In genomic region chr9:135501261-135502167, GRCh38 we compare ENCODE assay signal across 8 cellular contexts. TPM values are rescaled to one million over a fixed set of nuclear protein-coding genes. Genes with fewer than 3 reads are reported as not detected.
DNase-seq lines count a peak whose midpoint lies in the region; ATAC-seq and TF ChIP-seq lines count a peak whose summit lies in the region.

No MANE protein-coding gene starts in this region.

- H3K27ac ChIP-seq in mammary epithelial cell (ENCODE audit: insufficient read depth, low read depth, low read length) (peak overlapping the region; percentile 75), liver (ENCODE audit: low read depth in 1 of 2, low read length in 2 of 2) (peak overlapping the region in 1 of 2 donors; percentile 43), tibial nerve (peak overlapping the region in 3 of 4 donors; percentile 78 to 83 (median 80))

- H3K9me3 ChIP-seq in mammary epithelial cell (replicated peaks; ENCODE audit: insufficient read depth, low read length) (no peaks in the 10 kb centered on the region), liver (ENCODE audit: control insufficient read depth in 4 of 4, low read length in 3 of 4) (no peaks in the 10 kb centered on the region), tibial nerve (no peaks in the 10 kb centered on the region)

- peaks cover 21% of the 10 kb centered on the region for H3K4me1 ChIP-seq in mammary epithelial cell (ENCODE audit: insufficient read depth, low read length)
- H3K4me1 ChIP-seq in liver (ENCODE audit: control insufficient read depth in 4 of 4, insufficient read depth in 4 of 4, low read length in 3 of 4): peaks cover 6 to 35% (median 23%) of the 10 kb centered on the region in 4 donors
- H3K4me1 ChIP-seq in tibial nerve: peaks cover 0 to 34% (median 19%) of the 10 kb centered on the region in 4 donors

- 45% methylated on average over 8 of the region's 38 CpGs for WGBS in mammary epithelial cell (ENCODE audit: low coverage, missing lambda C conversion rate)
- WGBS in liver: 52% methylated on average over 38 of the region's 38 CpGs
- WGBS in tibial nerve, 2 donors: 36 to 44% methylated on average over 30 to 32 of the region's 38 CpGs

- H3K27me3 ChIP-seq in mammary epithelial cell (ENCODE audit: insufficient read depth, low read length) (no peaks in the 10 kb centered on the region), liver (ENCODE audit: control insufficient read depth in 4 of 4, insufficient read depth in 4 of 4, low read length in 3 of 4) (no peaks in the 10 kb centered on the region), tibial nerve (no peaks in the 10 kb centered on the region)

- peak overlapping the region; percentile 78 for H3K4me3 ChIP-seq in Jurkat, Clone E6-1 (ENCODE audit: low read length)
- H3K4me3 ChIP-seq in mammary epithelial cell (replicated peaks in 1 of 3; ENCODE audit: insufficient read depth in 1 of 3, low read depth in 2 of 3, low read length in 3 of 3) (peak overlapping the region; percentile 92 to 95 (median 93)), liver (ENCODE audit: low read depth in 1 of 3, low read length in 3 of 3) (peak overlapping the region; percentile 72 to 84 (median 80)), tibial nerve (peak overlapping the region; percentile 65 to 100 (median 72))

- DNase-seq in ELF-1 (ENCODE audit: low read depth, low spot score): peak; percentile 32
- DNase-seq in Jurkat, Clone E6-1 (ENCODE audit: low read depth, low spot score): no peak
- DNase-seq in mammary epithelial cell: no peak
- no peak for DNase-seq in tibial nerve (ENCODE audit: low spot score in 2 of 2)
- no peak for DNase-seq in kidney glomerular epithelial cell (lab: John Stamatoyannopoulos, UW)
- DNase-seq in T1000 (lab: John Stamatoyannopoulos, UW): no peak

- TF ChIP-seq EP300 in tibial nerve (IDR thresholded peaks at IDR 0.05): no peak

- H3K4me2 ChIP-seq in mammary epithelial cell (ENCODE audit: insufficient read depth, low read depth, low read length): peak overlapping the region; percentile 100

- no peaks in the 10 kb centered on the region for H4K20me1 ChIP-seq in mammary epithelial cell (ENCODE audit: insufficient read depth, low read length)

- intact Hi-C loops in mammary epithelial cell (cut with micrococcal nuclease): no loop called here

- dilution Hi-C loops in mammary epithelial cell (cut with HindIII; ENCODE audit: low sequenced_read_pairs): no loop called here

- peak overlapping the region; percentile 93 for H2AFZ ChIP-seq in mammary epithelial cell (ENCODE audit: low read depth, low read length)

- no peak for ATAC-seq in GM21723 (IDR thresholded peaks at IDR 0.05; ENCODE audit: unreplicated experiment)

- CTCF ChIA-PET in mammary epithelial cell (lab: Charles Lee; ENCODE audit: low non-redundant PET): no interaction called here

- peaks cover 15% of the 10 kb centered on the region for H3K36me3 ChIP-seq in mammary epithelial cell (ENCODE audit: insufficient read depth, low read length)
- peaks cover 3 to 23% (median 9%) of the 10 kb centered on the region in 4 donors for H3K36me3 ChIP-seq in liver (ENCODE audit: control insufficient read depth in 4 of 4, insufficient read depth in 3 of 4, low read depth in 1 of 4, low read length in 3 of 4)
- peaks cover 0 to 41% (median 9%) of the 10 kb centered on the region in 3 donors for H3K36me3 ChIP-seq in tibial nerve

- TF ChIP-seq CTCF in mammary epithelial cell (conservative IDR thresholded peaks at IDR 0.05 in 1 of 2, IDR thresholded peaks at IDR 0.05 in 1 of 2; ENCODE audit: extremely low read depth in 1 of 2, insufficient read depth in 1 of 2, low read depth in 1 of 2, low read length in 2 of 2): no peak
- no peak for TF ChIP-seq CTCF in liver (IDR thresholded peaks at IDR 0.05; ENCODE audit: low read depth, low read length, missing input control)
- TF ChIP-seq CTCF in tibial nerve (IDR thresholded peaks at IDR 0.05): no peak

- TF ChIP-seq RAD21 in liver (IDR thresholded peaks at IDR 0.05): no peak

- H3K9ac ChIP-seq in mammary epithelial cell (ENCODE audit: insufficient read depth, low read length): peak overlapping the region; percentile 89
- peak overlapping the region; percentile 20 to 42 for H3K9ac ChIP-seq in liver (ENCODE audit: low read depth in 1 of 2, low read length in 2 of 2)

- in situ Hi-C loops in mammary epithelial cell (cut with MboI; ENCODE audit: low sequenced_read_pairs in 2 of 2): no loop called here

- TF ChIP-seq POLR2A in tibial nerve (IDR thresholded peaks at IDR 0.05): no peak

- no TSS peak for BruUV-seq in mammary epithelial cell (replicated peaks; lab: Mats Ljungman, UMichigan)

- peaks cover 32% of the 10 kb centered on the region for H3K79me2 ChIP-seq in mammary epithelial cell (ENCODE audit: insufficient read depth, low read length)

TF ChIP-seq in liver, 16 proteins besides CTCF, POLR2A, EP300 and RAD21:
- TF ChIP-seq, protein P1, sequence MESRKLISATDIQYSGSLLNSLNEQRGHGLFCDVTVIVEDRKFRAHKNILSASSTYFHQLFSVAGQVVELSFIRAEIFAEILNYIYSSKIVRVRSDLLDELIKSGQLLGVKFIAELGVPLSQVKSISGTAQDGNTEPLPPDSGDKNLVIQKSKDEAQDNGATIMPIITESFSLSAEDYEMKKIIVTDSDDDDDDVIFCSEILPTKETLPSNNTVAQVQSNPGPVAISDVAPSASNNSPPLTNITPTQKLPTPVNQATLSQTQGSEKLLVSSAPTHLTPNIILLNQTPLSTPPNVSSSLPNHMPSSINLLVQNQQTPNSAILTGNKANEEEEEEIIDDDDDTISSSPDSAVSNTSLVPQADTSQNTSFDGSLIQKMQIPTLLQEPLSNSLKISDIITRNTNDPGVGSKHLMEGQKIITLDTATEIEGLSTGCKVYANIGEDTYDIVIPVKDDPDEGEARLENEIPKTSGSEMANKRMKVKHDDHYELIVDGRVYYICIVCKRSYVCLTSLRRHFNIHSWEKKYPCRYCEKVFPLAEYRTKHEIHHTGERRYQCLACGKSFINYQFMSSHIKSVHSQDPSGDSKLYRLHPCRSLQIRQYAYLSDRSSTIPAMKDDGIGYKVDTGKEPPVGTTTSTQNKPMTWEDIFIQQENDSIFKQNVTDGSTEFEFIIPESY (IDR thresholded peaks at IDR 0.05): no peak

RNA-seq across cellular contexts. Expression of gene MRPS2, which starts 1.0 kb away (rescaled TPM):
- polyA plus RNA-seq in Jurkat, Clone E6-1 (2012; ENCODE audit: insufficient read depth, insufficient read length): 56.2 TPM
- total RNA-seq in mammary epithelial cell: 10 to 100 TPM; 21.5 to 46.2 TPM
- polyA plus RNA-seq in mammary epithelial cell: 193 TPM
- 125 TPM for polyA minus RNA-seq in mammary epithelial cell
- 10 to 100 TPM; 10.9 to 13.1 TPM for total RNA-seq in liver
- polyA plus RNA-seq in liver: 10 to 100 TPM; 49.9 to 71.8 TPM
- 10 to 100 TPM; 24.9 to 29.2 (median 26.3) TPM for total RNA-seq in tibial nerve

RNA-seq across cellular contexts. Expression of gene LCN1, which starts 19.7 kb away (rescaled TPM):
- not detected for polyA plus RNA-seq in Jurkat, Clone E6-1 (2012; ENCODE audit: insufficient read depth, insufficient read length)
- total RNA-seq in mammary epithelial cell (not detected), liver (not detected), tibial nerve (not detected)
- polyA plus RNA-seq in mammary epithelial cell (not detected), liver (not detected)
- polyA minus RNA-seq in mammary epithelial cell: not detected

RNA-seq across cellular contexts. Expression of gene PPP1R26, which starts 21.9 kb away (rescaled TPM):
- polyA plus RNA-seq in Jurkat, Clone E6-1 (2012; ENCODE audit: insufficient read depth, insufficient read length): not detected
- total RNA-seq in mammary epithelial cell: 10 to 100 TPM; 13.2 to 17.2 TPM
- polyA plus RNA-seq in mammary epithelial cell: 4.8 TPM
- polyA minus RNA-seq in mammary epithelial cell: 12.7 TPM
- 1 to 10 TPM; 4.6 to 9.5 TPM for total RNA-seq in liver
- 1 to 10 TPM; 1.5 to 3.7 TPM for polyA plus RNA-seq in liver
- 10 to 100 TPM; 10.5 to 14.7 (median 11.8) TPM for total RNA-seq in tibial nerve

RNA-seq across cellular contexts. Expression of gene OBP2A, which starts 44.4 kb away (rescaled TPM):
- polyA plus RNA-seq in Jurkat, Clone E6-1 (2012; ENCODE audit: insufficient read depth, insufficient read length): not detected
- not detected for total RNA-seq in mammary epithelial cell
- not detected for polyA plus RNA-seq in mammary epithelial cell
- polyA minus RNA-seq in mammary epithelial cell: not detected
- total RNA-seq in liver: not detected
- not detected for polyA plus RNA-seq in liver
- not detected for total RNA-seq in tibial nerve
